Comparison of ENCODE assay signal across 1 cellular context in the genomic region with DNA sequence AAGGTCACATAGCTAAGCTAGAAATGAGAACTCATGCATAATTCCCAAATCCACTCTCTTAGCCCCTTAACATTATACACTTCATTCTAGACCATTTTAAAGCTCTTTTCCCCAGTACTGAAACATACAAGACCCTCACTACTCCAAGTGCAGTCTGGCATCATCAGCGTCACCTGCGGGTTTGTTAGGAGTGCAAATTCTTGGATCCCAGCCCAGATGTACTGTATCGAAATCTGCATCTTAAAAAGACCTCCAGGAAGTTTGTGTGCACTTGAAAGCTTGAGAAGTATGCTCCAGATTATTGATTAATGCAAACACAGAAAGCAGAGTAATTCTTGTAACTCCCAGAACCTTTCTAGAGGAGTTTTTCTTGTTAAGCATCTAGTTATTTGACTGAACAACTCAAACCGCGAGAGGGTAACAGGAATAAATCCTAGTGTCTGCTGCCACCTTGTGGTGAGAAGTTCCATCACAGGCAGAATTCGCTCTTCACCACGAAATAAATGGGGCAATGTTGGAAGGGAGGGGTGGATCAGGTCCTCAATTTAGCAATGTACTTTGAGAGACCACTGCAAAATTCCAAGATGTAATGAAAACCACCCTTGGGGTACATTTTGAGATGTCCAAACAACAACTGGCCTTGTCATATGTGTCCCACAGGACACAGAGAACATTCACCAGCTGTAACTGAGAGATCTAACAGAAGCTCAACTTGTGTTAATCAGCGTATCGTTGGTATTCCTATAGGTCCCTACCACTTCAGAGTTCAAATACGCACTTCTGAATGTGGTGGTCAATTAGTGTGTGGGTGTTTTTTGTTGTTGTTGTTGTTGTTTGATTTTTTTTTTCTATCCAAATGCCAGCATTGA.
TF ChIP-seq lines count a peak whose summit lies in the region.

No MANE protein-coding gene starts in this region.

TF ChIP-seq in IMR-90, 13 proteins besides CTCF, POLR2A, EP300 and RAD21:
- 0 out of 2 replicates have a peak, but pooled peaks have one; percentile 24 for TF ChIP-seq CEBPB (IDR thresholded peaks at IDR 0.05; ENCODE audit: low read depth, low read length)
- TF ChIP-seq SMC3 (IDR thresholded peaks at IDR 0.05; ENCODE audit: low read depth, low read length), result peak; percentile 86
- TF ChIP-seq RFX5 (IDR thresholded peaks at IDR 0.05; ENCODE audit: low read depth, low read length), result no peak
